8 cellular contexts compared by ENCODE assay signal in the genomic region with DNA sequence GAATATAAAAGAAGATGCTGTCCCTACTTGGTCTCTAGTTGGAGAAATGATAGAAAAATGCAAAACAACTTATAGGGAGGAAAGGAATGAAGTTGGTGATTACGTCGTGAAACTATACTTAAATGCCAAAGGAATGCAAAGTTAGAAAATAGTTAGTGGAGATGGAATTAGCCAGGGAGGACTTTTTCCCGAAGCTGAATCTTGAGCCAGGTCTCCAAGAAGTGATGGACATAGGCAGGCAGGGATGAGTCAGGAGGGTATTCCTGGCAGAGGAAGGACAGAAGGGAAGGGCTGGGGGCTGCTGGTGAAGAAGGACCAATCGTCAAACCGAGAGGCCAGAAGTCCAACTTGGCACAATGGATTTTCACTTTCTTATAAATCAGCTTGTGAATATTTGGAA. TPM values are rescaled to one million over a fixed set of nuclear protein-coding genes. Genes with fewer than 3 reads are reported as not detected.
DNase-seq lines count a peak whose midpoint lies in the region; ATAC-seq, FAIRE-seq and TF ChIP-seq lines count a peak whose summit lies in the region.

No MANE protein-coding gene starts in this region.

- H3K36me3 ChIP-seq in DND-41 (ENCODE audit: insufficient read depth, low read length) (no peaks in the 10 kb centered on the region), PC-9 (ENCODE audit: low read depth) (no peaks in the 10 kb centered on the region), esophagus (ENCODE audit: control insufficient read depth in 2 of 2, insufficient read depth in 2 of 2, low read length in 1 of 2) (no peaks in the 10 kb centered on the region), ovary (no peaks in the 10 kb centered on the region), small intestine (ENCODE audit: control insufficient read depth in 2 of 2, insufficient read depth in 2 of 2, low read length in 2 of 2) (no peaks in the 10 kb centered on the region)

- H4K20me1 ChIP-seq in DND-41 (ENCODE audit: insufficient read depth, low read length) (peaks cover 20% of the 10 kb centered on the region; the same call in 1 of the 2 replicates), PC-9 (ENCODE audit: insufficient read depth) (peaks cover 6% of the 10 kb centered on the region; the same call in 1 of the 2 replicates)

- no peak for FAIRE-seq in small intestine (lab: Jason Lieb, UNC)

- ATAC-seq in DND-41 (ENCODE audit: insufficient read depth, low read depth) = no peak
- ATAC-seq in HG03175 (IDR thresholded peaks at IDR 0.05; ENCODE audit: unreplicated experiment) = no peak

- H3K4me2 ChIP-seq in DND-41 (ENCODE audit: insufficient read depth, low read length) (peak overlapping the region; percentile 76), PC-9 (peak overlapping the region; percentile 88)

- no peak for TF ChIP-seq POLR2A in ovary (IDR thresholded peaks at IDR 0.05)

- no peak overlapping the region for H2AFZ ChIP-seq in DND-41 (ENCODE audit: low read depth, low read length)
- peak overlapping the region; percentile 76 for H2AFZ ChIP-seq in PC-9

- POLR2A ChIA-PET in PC-9 (lab: Charles Lee; ENCODE audit: unreplicated experiment) = interaction anchor here (0.7 kb wide), 2 partner anchors 13 to 1372 kb away, joined by 4 to 8 read pairs; no protein-coding TSS in a partner anchor

- H3K9me2 ChIP-seq in PC-9 (ENCODE audit: insufficient read depth) = no peaks in the 10 kb centered on the region

- no peak for TF ChIP-seq EP300 in ovary (IDR thresholded peaks at IDR 0.05)

- CTCF ChIA-PET in PC-9 (lab: Charles Lee) = no interaction called here

- H3K79me2 ChIP-seq in DND-41 (ENCODE audit: insufficient read depth, low read length) = peaks cover 48% of the 10 kb centered on the region
- H3K79me2 ChIP-seq in PC-9 (ENCODE audit: low read depth) = peaks cover 47% of the 10 kb centered on the region

- H3K27ac ChIP-seq in DND-41 (ENCODE audit: low read length) = peak overlapping the region; percentile 11; the same call in 1 of the 2 replicates
- H3K27ac ChIP-seq in PC-9 = no peak overlapping the region
- H3K27ac ChIP-seq in esophagus (ENCODE audit: low read depth in 2 of 2, low read length in 1 of 2) = no peak overlapping the region
- no peak overlapping the region for H3K27ac ChIP-seq in ovary
- H3K27ac ChIP-seq in small intestine (ENCODE audit: low read depth in 1 of 2, low read length in 1 of 2) = no peak overlapping the region

- DNase-seq in DND-41 (no peak), PC-9 (no peak), ovary (no peak), 8988T (no peak), small intestine (no peak), medulla oblongata (ENCODE audit: extremely low spot score) (no peak)

- intact Hi-C loops in PC-9 (cut with micrococcal nuclease; ENCODE audit: unreplicated experiment) (loop anchor here (1.0 kb wide), 2 partner anchors 11 to 123 kb away; partner anchors contain the start of gene VPS4A), ovary (cut with DNase I) (loop anchor here in 1 of 4 donors (2.0 kb wide), 1 partner anchor 14 kb away; no protein-coding TSS in a partner anchor)

- H3K9ac ChIP-seq in DND-41 (ENCODE audit: low read depth, low read length) = peak overlapping the region; percentile 76

- H3F3A ChIP-seq in PC-9 (ENCODE audit: insufficient read depth, low read depth) = peaks cover 22% of the 10 kb centered on the region; the same call in 1 of the 2 replicates

- no TSS peak for BruUV-seq in PC-9 (replicated peaks; lab: Mats Ljungman, UMichigan)

- H3K27me3 ChIP-seq in DND-41 (ENCODE audit: insufficient read depth, low read length, poor library complexity) (no peaks in the 10 kb centered on the region), PC-9 (ENCODE audit: insufficient read depth, low read depth) (no peaks in the 10 kb centered on the region), esophagus (ENCODE audit: control insufficient read depth in 1 of 2, insufficient read depth in 2 of 2, low read length in 2 of 2) (no peaks in the 10 kb centered on the region), ovary (no peaks in the 10 kb centered on the region), small intestine (ENCODE audit: control insufficient read depth in 2 of 2, insufficient read depth in 2 of 2, low read length in 2 of 2) (no peaks in the 10 kb centered on the region)

- 15 to 18% methylated on average over 5 of the region's 5 CpGs for WGBS in esophagus, 2 donors
- WGBS in ovary, 3 donors = 3 to 7% (median 4%) methylated on average over 5 of the region's 5 CpGs
- 18 to 28% (median 21%) methylated on average over 5 of the region's 5 CpGs for WGBS in small intestine, 3 donors

- H3K4me1 ChIP-seq in DND-41 (ENCODE audit: insufficient read depth, low read length) (peaks cover 36% of the 10 kb centered on the region), PC-9 (replicated peaks; ENCODE audit: insufficient read depth) (peaks cover 38% of the 10 kb centered on the region), esophagus (ENCODE audit: control insufficient read depth in 2 of 2, insufficient read depth in 2 of 2, low read length in 1 of 2) (peaks cover 0 to 6% of the 10 kb centered on the region in 2 donors), ovary (ENCODE audit: insufficient read depth) (peaks cover 9% of the 10 kb centered on the region), small intestine (ENCODE audit: control insufficient read depth in 2 of 2, insufficient read depth in 1 of 2, low read depth in 1 of 2, low read length in 1 of 2) (peaks cover 0 to 5% of the 10 kb centered on the region in 2 donors)

- no peaks in the 10 kb centered on the region for H3K9me3 ChIP-seq in DND-41 (ENCODE audit: insufficient read depth, low read length, severe bottlenecking)
- H3K9me3 ChIP-seq in PC-9 (ENCODE audit: insufficient read depth, low read depth) = no peaks in the 10 kb centered on the region; the same call in 1 of the 2 replicates
- no peaks in the 10 kb centered on the region for H3K9me3 ChIP-seq in esophagus (ENCODE audit: control insufficient read depth in 2 of 2, insufficient read depth in 1 of 2, low read depth in 1 of 2, low read length in 1 of 2)
- H3K9me3 ChIP-seq in ovary = no peaks in the 10 kb centered on the region
- no peaks in the 10 kb centered on the region for H3K9me3 ChIP-seq in small intestine (ENCODE audit: control insufficient read depth, low read depth)

- H3K4me3 ChIP-seq in DND-41 (ENCODE audit: low read depth in 1 of 2, low read length in 2 of 2) (peak overlapping the region; percentile 28 to 70; a peak in 3 of 4 replicates), PC-9 (peak overlapping the region; percentile 68), esophagus (ENCODE audit: low read depth in 1 of 2, low read length in 2 of 2) (peak overlapping the region; percentile 19 to 88), ovary (peak overlapping the region; percentile 93), small intestine (ENCODE audit: low read depth in 1 of 2, low read length in 2 of 2) (peak overlapping the region in 1 of 2 donors; percentile 84)

- TF ChIP-seq CTCF in DND-41 (IDR thresholded peaks at IDR 0.05; ENCODE audit: borderline replicate concordance, extremely low read depth, low read length, poor library complexity, severe bottlenecking) = no peak
- no peak for TF ChIP-seq CTCF in PC-9 (conservative IDR thresholded peaks at IDR 0.05)
- TF ChIP-seq CTCF in ovary (IDR thresholded peaks at IDR 0.05) = no peak

RNA-seq across cellular contexts. Expression of gene SNTB2, which starts 1.8 kb away (rescaled TPM):
- total RNA-seq in PC-9 (2021) = 30.3 and 33.8 TPM in 2 replicates
- polyA plus RNA-seq in esophagus = 1 to 10 TPM; 4.3 to 4.4 TPM
- 10 to 100 TPM; 15.1 to 51.8 (median 38.4) TPM for total RNA-seq in ovary
- polyA plus RNA-seq in ovary = 10 to 100 TPM in 1 of 2 donors, 1 to 10 TPM in 1; 9.4 to 21.2 TPM
- polyA plus RNA-seq in small intestine = 1 to 10 TPM; 1.9 to 6.5 (median 4.0) TPM

RNA-seq across cellular contexts. Expression of gene UTP4, which starts 56.3 kb away (rescaled TPM):
- total RNA-seq in PC-9 (2021) = 42.1 and 45.9 TPM in 2 replicates
- 10 to 100 TPM; 15.5 to 29.8 TPM for polyA plus RNA-seq in esophagus
- total RNA-seq in ovary = 10 to 100 TPM; 13.8 to 52.4 (median 40.2) TPM
- polyA plus RNA-seq in ovary = 10 to 100 TPM; 19.7 to 48.9 TPM
- 10 to 100 TPM in 2 of 3 donors, 1 to 10 TPM in 1; 6.3 to 24.4 (median 13.8) TPM for polyA plus RNA-seq in small intestine

RNA-seq across cellular contexts. Expression of gene CHTF8, which starts 56.3 kb away (rescaled TPM):
- total RNA-seq in PC-9 (2021) (126 and 161 TPM in 2 replicates), ovary (10 to 100 TPM; 56.9 to 89.1 (median 82.6) TPM)
- polyA plus RNA-seq in esophagus (10 to 100 TPM; 18.8 to 43.5 TPM), ovary (100 to 1,000 TPM in 1 of 2 donors, 10 to 100 TPM in 1; 47.9 to 130 TPM), small intestine (10 to 100 TPM; 62.4 to 81.9 (median 67.3) TPM)
